ENCODE assay signal across 8 cellular contexts in genomic region chr17:42276359-42276608, GRCh38. TPM values are rescaled to one million over a fixed set of nuclear protein-coding genes. Genes with fewer than 3 reads are reported as not detected.
DNase-seq lines count a peak whose midpoint lies in the region; ATAC-seq lines count a peak whose summit lies in the region.

Gene STAT5B, minus strand, starts transcription at chr17:42276391. Its CDS starts 44,264 bp downstream, at chr17:42232127.

- H3K9me3 ChIP-seq in endocrine pancreas (ENCODE audit: control insufficient read depth, low read length) = no peaks in the 10 kb centered on the region

- no peaks in the 10 kb centered on the region for H3K9me3 Mint-ChIP-seq in stimulated activated memory B cell treated with anti-CD40 and anti-IgM and Interleukin-4, amounts not matched to agents 10 μg/mL and 1 μg/mL and 100 μg/mL, for 72 hours

- peaks cover 24% of the 10 kb centered on the region for H3K4me1 ChIP-seq in endocrine pancreas (ENCODE audit: control insufficient read depth, insufficient read depth, low read length)

- peak within 1 kb of the TSS; percentile 75 for H3K27ac Mint-ChIP-seq in stimulated activated memory B cell treated with anti-CD40 and anti-IgM and Interleukin-4, amounts not matched to agents 10 μg/mL and 1 μg/mL and 100 μg/mL, for 72 hours

- H3K27me3 Mint-ChIP-seq in stimulated activated memory B cell treated with anti-CD40 and anti-IgM and Interleukin-4, amounts not matched to agents 10 μg/mL and 1 μg/mL and 100 μg/mL, for 72 hours = no peaks in the 10 kb centered on the region

- H3K4me3 Mint-ChIP-seq in stimulated activated memory B cell treated with anti-CD40 and anti-IgM and Interleukin-4, amounts not matched to agents 10 μg/mL and 1 μg/mL and 100 μg/mL, for 72 hours = peak within 1 kb of the TSS; percentile 84

- ATAC-seq in HG02852 (IDR thresholded peaks at IDR 0.05; ENCODE audit: unreplicated experiment) = peak; percentile 62
- ATAC-seq in stimulated activated memory B cell treated with anti-CD40 and anti-IgM and Interleukin-4, amounts not matched to agents 10 μg/mL and 1 μg/mL and 100 μg/mL, for 72 hours = peak; percentile 90

- peak; percentile 62 for DNase-seq in NCI-H1436 (lab: John Stamatoyannopoulos, UW)
- DNase-seq in NCI-H1436 treated with DMSO at 0.1 percent for 48 hours (lab: John Stamatoyannopoulos, UW) = no peak
- peak; percentile 28 for DNase-seq in NCI-H748 treated with DMSO at 0.1 percent for 48 hours (lab: John Stamatoyannopoulos, UW)
- peak; percentile 69 for DNase-seq in activated CD8-positive, alpha-beta memory T cell treated with anti-CD3 and anti-CD28 coated beads, Interleukin-2, amount 50 U/mL, for 4 hours
- peak; percentile 95 for DNase-seq in mesenteric fat pad (ENCODE audit: low spot score)

- peak within 1 kb of the TSS; percentile 94 for H3K9ac ChIP-seq in endocrine pancreas (ENCODE audit: control insufficient read depth, insufficient read depth, low read length)

- H3K4me1 Mint-ChIP-seq in stimulated activated memory B cell treated with anti-CD40 and anti-IgM and Interleukin-4, amounts not matched to agents 10 μg/mL and 1 μg/mL and 100 μg/mL, for 72 hours = peaks cover 66% of the 10 kb centered on the region

- H3K36me3 Mint-ChIP-seq in stimulated activated memory B cell treated with anti-CD40 and anti-IgM and Interleukin-4, amounts not matched to agents 10 μg/mL and 1 μg/mL and 100 μg/mL, for 72 hours = peaks cover 11% of the 10 kb centered on the region

- H3K4me3 ChIP-seq in endocrine pancreas (ENCODE audit: control insufficient read depth, insufficient read depth, low read length) = peak within 1 kb of the TSS; percentile 80

- no peaks in the 10 kb centered on the region for H3K36me3 ChIP-seq in endocrine pancreas (ENCODE audit: control insufficient read depth, insufficient read depth, low read length)

- H3K27me3 ChIP-seq in endocrine pancreas (ENCODE audit: control insufficient read depth, insufficient read depth, low read length) = no peaks in the 10 kb centered on the region

RNA-seq across cellular contexts. Expression of gene STAT5B, which starts in this region (rescaled TPM):
- 106 TPM for total RNA-seq in mesenteric fat pad
